ENCODE assay signal across 1 cellular context in genomic region chr6:36666726-36667591, GRCh38.
TF ChIP-seq lines count a peak whose summit lies in the region.

No MANE protein-coding gene starts in this region.

TF ChIP-seq in HEK293, 187 proteins besides CTCF, POLR2A, EP300 and RAD21 (continued from another document):
- TF ChIP-seq ZNF76 (tag by site-specific recombination; IDR thresholded peaks at IDR 0.05; ENCODE audit: borderline replicate concordance, low read depth) (peak; percentile 73), ZNF621 (tag by site-specific recombination; IDR thresholded peaks at IDR 0.05) (no peak), ZEB2 (tag by site-specific recombination; IDR thresholded peaks at IDR 0.05) (peak; percentile 91), ZNF530 (tag by site-specific recombination; IDR thresholded peaks at IDR 0.05; ENCODE audit: low read depth) (no peak), ZBTB21 (tag by site-specific recombination; IDR thresholded peaks at IDR 0.05) (peak; percentile 66; the same call in 1 of the 2 replicates), ZNF350 (tag by site-specific recombination; IDR thresholded peaks at IDR 0.05) (no peak), REST (tag by site-specific recombination; IDR thresholded peaks at IDR 0.05) (0 out of 2 replicates have a peak, but pooled peaks have one; percentile 13), YY1 (tag by site-specific recombination; IDR thresholded peaks at IDR 0.05) (no peak), ZNF302 (tag by site-specific recombination; IDR thresholded peaks at IDR 0.05; ENCODE audit: low read depth) (no peak), ZNF747 (tag by site-specific recombination; IDR thresholded peaks at IDR 0.05) (no peak), ZNF157 (tag by site-specific recombination; IDR thresholded peaks at IDR 0.05) (no peak), ZNF214 (tag by site-specific recombination; IDR thresholded peaks at IDR 0.05; ENCODE audit: borderline replicate concordance) (no peak), ZNF514 (tag by site-specific recombination; IDR thresholded peaks at IDR 0.05) (no peak), ZNF155 (tag by site-specific recombination; IDR thresholded peaks at IDR 0.05) (no peak), REPIN1 (tag by site-specific recombination; IDR thresholded peaks at IDR 0.05; ENCODE audit: low read depth) (no peak), GLI4 (tag by site-specific recombination; IDR thresholded peaks at IDR 0.05) (no peak), ZNF366 (tag by site-specific recombination; conservative IDR thresholded peaks at IDR 0.05) (peak; percentile 65), ZNF132 (tag by site-specific recombination; IDR thresholded peaks at IDR 0.05; ENCODE audit: borderline replicate concordance) (no peak), GLI2 (tag by site-specific recombination; IDR thresholded peaks at IDR 0.05; ENCODE audit: borderline replicate concordance, low read depth) (no peak), ZNF571 (tag by site-specific recombination; IDR thresholded peaks at IDR 0.05) (no peak)
- TF ChIP-seq, protein P1, sequence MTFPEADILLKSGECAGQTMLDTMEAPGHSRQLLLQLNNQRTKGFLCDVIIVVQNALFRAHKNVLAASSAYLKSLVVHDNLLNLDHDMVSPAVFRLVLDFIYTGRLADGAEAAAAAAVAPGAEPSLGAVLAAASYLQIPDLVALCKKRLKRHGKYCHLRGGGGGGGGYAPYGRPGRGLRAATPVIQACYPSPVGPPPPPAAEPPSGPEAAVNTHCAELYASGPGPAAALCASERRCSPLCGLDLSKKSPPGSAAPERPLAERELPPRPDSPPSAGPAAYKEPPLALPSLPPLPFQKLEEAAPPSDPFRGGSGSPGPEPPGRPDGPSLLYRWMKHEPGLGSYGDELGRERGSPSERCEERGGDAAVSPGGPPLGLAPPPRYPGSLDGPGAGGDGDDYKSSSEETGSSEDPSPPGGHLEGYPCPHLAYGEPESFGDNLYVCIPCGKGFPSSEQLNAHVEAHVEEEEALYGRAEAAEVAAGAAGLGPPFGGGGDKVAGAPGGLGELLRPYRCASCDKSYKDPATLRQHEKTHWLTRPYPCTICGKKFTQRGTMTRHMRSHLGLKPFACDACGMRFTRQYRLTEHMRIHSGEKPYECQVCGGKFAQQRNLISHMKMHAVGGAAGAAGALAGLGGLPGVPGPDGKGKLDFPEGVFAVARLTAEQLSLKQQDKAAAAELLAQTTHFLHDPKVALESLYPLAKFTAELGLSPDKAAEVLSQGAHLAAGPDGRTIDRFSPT (tag by site-specific recombination; IDR thresholded peaks at IDR 0.05): no peak
- TF ChIP-seq, protein P2, sequence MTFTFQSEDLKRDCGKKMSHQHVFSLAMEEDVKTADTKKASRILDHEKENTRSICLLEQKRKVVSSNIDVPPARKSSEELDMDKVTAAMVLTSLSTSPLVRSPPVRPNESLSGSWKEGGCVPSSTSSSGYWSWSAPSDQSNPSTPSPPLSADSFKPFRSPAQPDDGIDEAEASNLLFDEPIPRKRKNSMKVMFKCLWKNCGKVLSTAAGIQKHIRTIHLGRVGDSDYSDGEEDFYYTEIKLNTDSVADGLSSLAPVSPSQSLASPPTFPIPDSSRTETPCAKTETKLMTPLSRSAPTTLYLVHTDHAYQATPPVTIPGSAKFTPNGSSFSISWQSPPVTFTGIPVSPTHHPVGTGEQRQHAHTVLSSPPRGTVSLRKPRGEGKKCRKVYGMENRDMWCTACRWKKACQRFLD (tag by site-specific recombination; IDR thresholded peaks at IDR 0.05): no peak
- TF ChIP-seq, protein P3, sequence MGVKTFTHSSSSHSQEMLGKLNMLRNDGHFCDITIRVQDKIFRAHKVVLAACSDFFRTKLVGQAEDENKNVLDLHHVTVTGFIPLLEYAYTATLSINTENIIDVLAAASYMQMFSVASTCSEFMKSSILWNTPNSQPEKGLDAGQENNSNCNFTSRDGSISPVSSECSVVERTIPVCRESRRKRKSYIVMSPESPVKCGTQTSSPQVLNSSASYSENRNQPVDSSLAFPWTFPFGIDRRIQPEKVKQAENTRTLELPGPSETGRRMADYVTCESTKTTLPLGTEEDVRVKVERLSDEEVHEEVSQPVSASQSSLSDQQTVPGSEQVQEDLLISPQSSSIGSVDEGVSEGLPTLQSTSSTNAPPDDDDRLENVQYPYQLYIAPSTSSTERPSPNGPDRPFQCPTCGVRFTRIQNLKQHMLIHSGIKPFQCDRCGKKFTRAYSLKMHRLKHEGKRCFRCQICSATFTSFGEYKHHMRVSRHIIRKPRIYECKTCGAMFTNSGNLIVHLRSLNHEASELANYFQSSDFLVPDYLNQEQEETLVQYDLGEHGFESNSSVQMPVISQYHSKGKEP (tag by site-specific recombination; IDR thresholded peaks at IDR 0.05): peak; percentile 99
